Comparison of ENCODE assay signal across 19 cellular contexts in genomic region chr1:15005116-15005515, GRCh38.
DNase-seq lines count a peak whose midpoint lies in the region; TF ChIP-seq lines count a peak whose summit lies in the region.
"Had no signal": no experiment of that assay in that cellular context is flagged by ENCODE, and none has a peak within 500 bp of the region (broad histone marks: within the 10 kb centered on the region; RNA-seq: fewer than 3 reads in every experiment).

No MANE protein-coding gene starts in this region.

- no peak overlapping the region for H2BK120ac ChIP-seq in neuronal stem cell (ENCODE audit: low read depth, low read length)

- no CpG with 5 or more reads among the region's 7 CpGs for WGBS in neuronal stem cell (ENCODE audit: extremely low coverage in 2 of 2, insufficient read length in 2 of 2, insufficient replicate concordance in 1 of 2), 2 donors

- H2BK15ac ChIP-seq in neuronal stem cell (ENCODE audit: low read length), result no peak overlapping the region

- H3K23ac ChIP-seq in neuronal stem cell (ENCODE audit: low read depth, low read length, poor library complexity), result no peak overlapping the region

- peak overlapping the region; percentile 86 for H3K14ac ChIP-seq in neuronal stem cell (ENCODE audit: low read length)

- H3K27me3 Mint-ChIP-seq in brain, result no peaks in the 10 kb centered on the region
- H3K27me3 Mint-ChIP-seq: activated CD4-positive, alpha-beta memory T cell treated with anti-CD3 and anti-CD28 coated beads for 36 hours; activated naive CD8-positive, alpha-beta T cell treated with anti-CD3 and anti-CD28 coated beads, Interleukin-2, amount 50 U/mL, for 24 hours; CD4-positive, alpha-beta T cell had no signal

- peak overlapping the region in 8 of 11 experiments; percentile 27 to 68 (median 58); a peak in 13 of 22 replicates for H3K4me2 ChIP-seq in BLaER1 treated with 17β-estradiol and CSF1 and Interleukin-3, amounts not matched to agents 10 nM and 100 nM
- no peak overlapping the region for H3K4me2 ChIP-seq in neuronal stem cell (ENCODE audit: insufficient read depth, low read length, poor library complexity, severe bottlenecking)
- H3K4me2 ChIP-seq: KMS-11 had no signal

- H3K9ac ChIP-seq in BLaER1 treated with 17β-estradiol and CSF1 and Interleukin-3, amounts not matched to agents 10 nM and 100 nM, result no peak overlapping the region; a peak in 1 of 22 replicates
- no peak overlapping the region for H3K9ac ChIP-seq in neuronal stem cell (ENCODE audit: low read depth, low read length, poor library complexity)
- H3K9ac ChIP-seq: KMS-11 had no signal

- no peak overlapping the region for H2AFZ ChIP-seq in neuronal stem cell (ENCODE audit: low read length)

- H3K9me3 ChIP-seq in BLaER1 treated with 17β-estradiol and CSF1 and Interleukin-3, amounts not matched to agents 10 nM and 100 nM (replicated peaks in 1 of 11), result peaks cover 0 to 4% (median 0%) of the 10 kb centered on the region in 11 experiments; a peak in 1 of 22 replicates
- H3K9me3 ChIP-seq in MG63 (no peaks in the 10 kb centered on the region), neuronal stem cell (replicated peaks in 1 of 2; ENCODE audit: control insufficient read depth in 2 of 2, insufficient read depth in 1 of 2, low read depth in 1 of 2, low read length in 2 of 2) (peaks cover 3 to 10% of the 10 kb centered on the region in 2 donors)
- H3K9me3 ChIP-seq: sigmoid colon had no signal

- no peak overlapping the region for H3K4ac ChIP-seq in neuronal stem cell (ENCODE audit: low read length)

- H4K91ac ChIP-seq in neuronal stem cell (ENCODE audit: low read depth, low read length, poor library complexity), result no peak overlapping the region

- TF ChIP-seq CTCF in brain (conservative IDR thresholded peaks at IDR 0.05) (no peak), GM10266 (IDR thresholded peaks at IDR 0.05; ENCODE audit: control insufficient read depth, insufficient read depth, low read depth, missing control alignments) (no peak)

- peaks cover 0 to 5% (median 0%) of the 10 kb centered on the region in 11 experiments; a peak in 1 of 22 replicates for H3K36me3 ChIP-seq in BLaER1 treated with 17β-estradiol and CSF1 and Interleukin-3, amounts not matched to agents 10 nM and 100 nM
- H3K36me3 ChIP-seq in MG63 (no peaks in the 10 kb centered on the region), neuronal stem cell (replicated peaks in 1 of 2; ENCODE audit: control insufficient read depth in 2 of 2, insufficient read depth in 2 of 2, low read length in 2 of 2) (peaks cover 2 to 18% of the 10 kb centered on the region in 2 donors)
- H3K36me3 ChIP-seq: cardiac muscle cell, sigmoid colon had no signal

- no peak overlapping the region for H3K4me3 ChIP-seq in BLaER1 treated with 17β-estradiol and CSF1 and Interleukin-3, amounts not matched to agents 10 nM and 100 nM
- no peak overlapping the region for H3K4me3 ChIP-seq in MG63
- no peak overlapping the region for H3K4me3 ChIP-seq in neuronal stem cell (ENCODE audit: low read length in 2 of 2)
- H3K4me3 ChIP-seq: cardiac muscle cell, sigmoid colon had no signal

- H3K36me3 Mint-ChIP-seq in brain, result peaks cover 18% of the 10 kb centered on the region
- H3K36me3 Mint-ChIP-seq: activated CD4-positive, alpha-beta memory T cell treated with anti-CD3 and anti-CD28 coated beads for 36 hours had no signal

- peaks cover 2% of the 10 kb centered on the region for H3K79me1 ChIP-seq in neuronal stem cell (ENCODE audit: low read depth, low read length)

- no peaks in the 10 kb centered on the region for H3K27me3 ChIP-seq in BLaER1 treated with 17β-estradiol and CSF1 and Interleukin-3, amounts not matched to agents 10 nM and 100 nM
- H3K27me3 ChIP-seq in MG63, result no peaks in the 10 kb centered on the region
- H3K27me3 ChIP-seq in neuronal stem cell (ENCODE audit: control insufficient read depth in 3 of 3, insufficient read depth in 3 of 3, low read depth in 1 of 3, low read length in 3 of 3), result no peaks in the 10 kb centered on the region
- H3K27me3 ChIP-seq: cardiac muscle cell, sigmoid colon had no signal

- H2BK12ac ChIP-seq in neuronal stem cell (ENCODE audit: low read length), result no peak overlapping the region

- peaks cover 10 to 49% (median 36%) of the 10 kb centered on the region in 10 experiments; a peak in 19 of 20 replicates for H3K4me1 ChIP-seq in BLaER1 treated with 17β-estradiol and CSF1 and Interleukin-3, amounts not matched to agents 10 nM and 100 nM
- H3K4me1 ChIP-seq in neuronal stem cell (ENCODE audit: control insufficient read depth in 2 of 2, insufficient read depth in 1 of 2, low read depth in 1 of 2, low read length in 2 of 2), result peaks cover 0 to 4% of the 10 kb centered on the region in 2 donors

- H3K18ac ChIP-seq in neuronal stem cell (ENCODE audit: low read length), result no peak overlapping the region

- peak; percentile 65 for DNase-seq in MG63
- no peak for DNase-seq in neuronal stem cell (ENCODE audit: low spot score)
- DNase-seq in NCI-H526 (lab: John Stamatoyannopoulos, UW), result no peak
- no peak for DNase-seq in islet precursor cell
- DNase-seq in GM10266 (ENCODE audit: extremely low spot score), result no peak
- DNase-seq: activated CD4-positive, alpha-beta memory T cell treated with anti-CD3 and anti-CD28 coated beads for 36 hours; activated CD4-positive, CD25-positive, alpha-beta regulatory T cell; activated effector memory CD4-positive, alpha-beta T cell treated with anti-CD3 and anti-CD28 coated beads, Interleukin-2, amount 50 U/mL, for 16 hours; activated naive CD8-positive, alpha-beta T cell treated with anti-CD3 and anti-CD28 coated beads, Interleukin-2, amount 50 U/mL, for 24 hours; CD4-positive, alpha-beta T cell; left ventricle myocardium superior; NCI-H187; nephron progenitor cell; sigmoid colon; T1000 had no signal

- H3K9me3 Mint-ChIP-seq in brain, result peaks cover 0 to 13% (median 7%) of the 10 kb centered on the region in 5 experiments
- H3K9me3 Mint-ChIP-seq: activated CD4-positive, alpha-beta memory T cell treated with anti-CD3 and anti-CD28 coated beads for 36 hours; activated naive CD8-positive, alpha-beta T cell treated with anti-CD3 and anti-CD28 coated beads, Interleukin-2, amount 50 U/mL, for 24 hours; CD4-positive, alpha-beta T cell had no signal

- H3K4me1 Mint-ChIP-seq in brain, result peaks cover 32% of the 10 kb centered on the region
- H3K4me1 Mint-ChIP-seq: activated naive CD8-positive, alpha-beta T cell treated with anti-CD3 and anti-CD28 coated beads, Interleukin-2, amount 50 U/mL, for 24 hours had no signal

- peaks cover 0 to 54% (median 10%) of the 10 kb centered on the region in 11 experiments; a peak in 11 of 22 replicates for H4K20me1 ChIP-seq in BLaER1 treated with 17β-estradiol and CSF1 and Interleukin-3, amounts not matched to agents 10 nM and 100 nM

- H3K27ac Mint-ChIP-seq in brain, result peak overlapping the region in 3 of 5 experiments; percentile 27 to 72 (median 37)
- H3K27ac Mint-ChIP-seq: activated CD4-positive, alpha-beta memory T cell treated with anti-CD3 and anti-CD28 coated beads for 36 hours; activated naive CD8-positive, alpha-beta T cell treated with anti-CD3 and anti-CD28 coated beads, Interleukin-2, amount 50 U/mL, for 24 hours; CD4-positive, alpha-beta T cell; nephron progenitor cell had no signal

- no peak overlapping the region for H2AK5ac ChIP-seq in neuronal stem cell (ENCODE audit: low read depth, low read length)

- no peak overlapping the region for H3K27ac ChIP-seq in BLaER1 treated with 17β-estradiol and CSF1 and Interleukin-3, amounts not matched to agents 10 nM and 100 nM
- no peak overlapping the region for H3K27ac ChIP-seq in neuronal stem cell (replicated peaks; ENCODE audit: low read length)
- H3K27ac ChIP-seq: cardiac muscle cell, KMS-11, sigmoid colon had no signal

- no peak overlapping the region for H3K4me3 Mint-ChIP-seq in brain
- H3K4me3 Mint-ChIP-seq: activated CD4-positive, alpha-beta memory T cell treated with anti-CD3 and anti-CD28 coated beads for 36 hours; activated naive CD8-positive, alpha-beta T cell treated with anti-CD3 and anti-CD28 coated beads, Interleukin-2, amount 50 U/mL, for 24 hours; CD4-positive, alpha-beta T cell; nephron progenitor cell had no signal

- no peak overlapping the region for H2BK5ac ChIP-seq in neuronal stem cell (ENCODE audit: low read length)

- no peak overlapping the region for H4K8ac ChIP-seq in neuronal stem cell (ENCODE audit: low read depth, low read length)
